In the genomic region with DNA sequence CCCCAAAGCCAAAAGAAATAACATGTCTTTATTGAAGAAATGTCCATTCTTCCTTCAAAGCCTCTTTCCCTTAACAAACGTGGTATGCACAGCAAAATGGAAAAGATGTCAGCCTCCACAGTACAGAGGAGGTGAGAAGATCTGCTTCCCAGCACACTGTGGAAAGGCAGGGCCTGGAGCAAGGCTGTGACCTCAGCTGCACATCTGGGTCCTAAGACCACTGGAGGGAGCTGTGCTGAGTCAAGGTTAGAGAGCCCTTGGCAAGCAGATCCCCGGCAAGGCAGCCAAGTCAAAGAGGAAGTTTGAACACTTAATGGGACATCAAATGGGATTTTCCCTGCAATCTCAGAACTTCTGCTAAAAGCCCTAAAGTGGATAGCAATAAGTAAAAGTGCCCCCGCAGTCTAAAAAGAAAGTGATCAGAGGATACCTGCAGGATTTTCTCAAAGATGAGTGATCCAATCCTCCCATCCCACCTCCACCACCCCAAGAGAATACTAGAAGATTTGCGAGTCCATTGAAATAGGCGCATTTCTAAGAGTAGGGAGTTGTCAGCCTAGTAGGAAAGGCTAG, we compare ENCODE assay signal across 1 cellular context.
TF ChIP-seq lines count a peak whose summit lies in the region.

No MANE protein-coding gene starts in this region.

TF ChIP-seq in HepG2, 621 proteins besides CTCF, POLR2A, EP300 and RAD21 (continued from another document and continues in another):
- TF ChIP-seq, protein P1, sequence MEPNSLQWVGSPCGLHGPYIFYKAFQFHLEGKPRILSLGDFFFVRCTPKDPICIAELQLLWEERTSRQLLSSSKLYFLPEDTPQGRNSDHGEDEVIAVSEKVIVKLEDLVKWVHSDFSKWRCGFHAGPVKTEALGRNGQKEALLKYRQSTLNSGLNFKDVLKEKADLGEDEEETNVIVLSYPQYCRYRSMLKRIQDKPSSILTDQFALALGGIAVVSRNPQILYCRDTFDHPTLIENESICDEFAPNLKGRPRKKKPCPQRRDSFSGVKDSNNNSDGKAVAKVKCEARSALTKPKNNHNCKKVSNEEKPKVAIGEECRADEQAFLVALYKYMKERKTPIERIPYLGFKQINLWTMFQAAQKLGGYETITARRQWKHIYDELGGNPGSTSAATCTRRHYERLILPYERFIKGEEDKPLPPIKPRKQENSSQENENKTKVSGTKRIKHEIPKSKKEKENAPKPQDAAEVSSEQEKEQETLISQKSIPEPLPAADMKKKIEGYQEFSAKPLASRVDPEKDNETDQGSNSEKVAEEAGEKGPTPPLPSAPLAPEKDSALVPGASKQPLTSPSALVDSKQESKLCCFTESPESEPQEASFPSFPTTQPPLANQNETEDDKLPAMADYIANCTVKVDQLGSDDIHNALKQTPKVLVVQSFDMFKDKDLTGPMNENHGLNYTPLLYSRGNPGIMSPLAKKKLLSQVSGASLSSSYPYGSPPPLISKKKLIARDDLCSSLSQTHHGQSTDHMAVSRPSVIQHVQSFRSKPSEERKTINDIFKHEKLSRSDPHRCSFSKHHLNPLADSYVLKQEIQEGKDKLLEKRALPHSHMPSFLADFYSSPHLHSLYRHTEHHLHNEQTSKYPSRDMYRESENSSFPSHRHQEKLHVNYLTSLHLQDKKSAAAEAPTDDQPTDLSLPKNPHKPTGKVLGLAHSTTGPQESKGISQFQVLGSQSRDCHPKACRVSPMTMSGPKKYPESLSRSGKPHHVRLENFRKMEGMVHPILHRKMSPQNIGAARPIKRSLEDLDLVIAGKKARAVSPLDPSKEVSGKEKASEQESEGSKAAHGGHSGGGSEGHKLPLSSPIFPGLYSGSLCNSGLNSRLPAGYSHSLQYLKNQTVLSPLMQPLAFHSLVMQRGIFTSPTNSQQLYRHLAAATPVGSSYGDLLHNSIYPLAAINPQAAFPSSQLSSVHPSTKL (CRISPR knock-in tag; IDR thresholded peaks at IDR 0.05): peak; percentile 61; the same call in 1 of the 2 replicates
- TF ChIP-seq FLYWCH1 (CRISPR knock-in tag; IDR thresholded peaks at IDR 0.05) (no peak), TBL1XR1 (IDR thresholded peaks at IDR 0.05; ENCODE audit: borderline replicate concordance, low read length, partially characterized antibody) (no peak), RARG (CRISPR knock-in tag; IDR thresholded peaks at IDR 0.05; ENCODE audit: low read depth) (no peak), RBAK (CRISPR knock-in tag; IDR thresholded peaks at IDR 0.05) (no peak), ETV5 (CRISPR knock-in tag; IDR thresholded peaks at IDR 0.05; ENCODE audit: borderline replicate concordance) (peak; percentile 17; the same call in 1 of the 2 replicates), FOSL1 (CRISPR knock-in tag; IDR thresholded peaks at IDR 0.05; ENCODE audit: borderline replicate concordance) (no peak), ZNF772 (CRISPR knock-in tag; IDR thresholded peaks at IDR 0.05) (no peak), MIXL1 (CRISPR knock-in tag; IDR thresholded peaks at IDR 0.05) (0 out of 2 replicates have a peak, but pooled peaks have one; percentile 41), ZFX (CRISPR knock-in tag; IDR thresholded peaks at IDR 0.05; ENCODE audit: low read depth) (peak; percentile 43), YEATS2 (CRISPR knock-in tag; IDR thresholded peaks at IDR 0.05; ENCODE audit: borderline replicate concordance) (peak; percentile 54; the same call in 1 of the 2 replicates), CBX1 (IDR thresholded peaks at IDR 0.05; ENCODE audit: low read depth) (no peak), RARA (CRISPR knock-in tag; IDR thresholded peaks at IDR 0.05) (peak; percentile 57), SMC3 (IDR thresholded peaks at IDR 0.05; ENCODE audit: low read length) (peak; percentile 68), ZNF292 (CRISPR knock-in tag; IDR thresholded peaks at IDR 0.05; ENCODE audit: borderline replicate concordance, low read depth) (peak; percentile 57; the same call in 1 of the 2 replicates), ZNF792 (CRISPR knock-in tag; IDR thresholded peaks at IDR 0.05) (0 out of 2 replicates have a peak, but pooled peaks have one; percentile 42), XRCC5 (optimal IDR thresholded peaks at IDR 0.05; ENCODE audit: low read length) (peak; percentile 92)
- TF ChIP-seq, protein P2, sequence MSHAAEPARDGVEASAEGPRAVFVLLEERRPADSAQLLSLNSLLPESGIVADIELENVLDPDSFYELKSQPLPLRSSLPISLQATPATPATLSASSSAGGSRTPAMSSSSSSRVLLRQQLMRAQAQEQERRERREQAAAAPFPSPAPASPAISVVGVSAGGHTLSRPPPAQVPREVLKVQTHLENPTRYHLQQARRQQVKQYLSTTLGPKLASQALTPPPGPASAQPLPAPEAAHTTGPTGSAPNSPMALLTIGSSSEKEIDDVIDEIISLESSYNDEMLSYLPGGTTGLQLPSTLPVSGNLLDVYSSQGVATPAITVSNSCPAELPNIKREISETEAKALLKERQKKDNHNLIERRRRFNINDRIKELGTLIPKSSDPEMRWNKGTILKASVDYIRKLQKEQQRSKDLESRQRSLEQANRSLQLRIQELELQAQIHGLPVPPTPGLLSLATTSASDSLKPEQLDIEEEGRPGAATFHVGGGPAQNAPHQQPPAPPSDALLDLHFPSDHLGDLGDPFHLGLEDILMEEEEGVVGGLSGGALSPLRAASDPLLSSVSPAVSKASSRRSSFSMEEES (CRISPR knock-in tag; IDR thresholded peaks at IDR 0.05): 0 out of 2 replicates have a peak, but pooled peaks have one; percentile 20
- TF ChIP-seq, protein P3, sequence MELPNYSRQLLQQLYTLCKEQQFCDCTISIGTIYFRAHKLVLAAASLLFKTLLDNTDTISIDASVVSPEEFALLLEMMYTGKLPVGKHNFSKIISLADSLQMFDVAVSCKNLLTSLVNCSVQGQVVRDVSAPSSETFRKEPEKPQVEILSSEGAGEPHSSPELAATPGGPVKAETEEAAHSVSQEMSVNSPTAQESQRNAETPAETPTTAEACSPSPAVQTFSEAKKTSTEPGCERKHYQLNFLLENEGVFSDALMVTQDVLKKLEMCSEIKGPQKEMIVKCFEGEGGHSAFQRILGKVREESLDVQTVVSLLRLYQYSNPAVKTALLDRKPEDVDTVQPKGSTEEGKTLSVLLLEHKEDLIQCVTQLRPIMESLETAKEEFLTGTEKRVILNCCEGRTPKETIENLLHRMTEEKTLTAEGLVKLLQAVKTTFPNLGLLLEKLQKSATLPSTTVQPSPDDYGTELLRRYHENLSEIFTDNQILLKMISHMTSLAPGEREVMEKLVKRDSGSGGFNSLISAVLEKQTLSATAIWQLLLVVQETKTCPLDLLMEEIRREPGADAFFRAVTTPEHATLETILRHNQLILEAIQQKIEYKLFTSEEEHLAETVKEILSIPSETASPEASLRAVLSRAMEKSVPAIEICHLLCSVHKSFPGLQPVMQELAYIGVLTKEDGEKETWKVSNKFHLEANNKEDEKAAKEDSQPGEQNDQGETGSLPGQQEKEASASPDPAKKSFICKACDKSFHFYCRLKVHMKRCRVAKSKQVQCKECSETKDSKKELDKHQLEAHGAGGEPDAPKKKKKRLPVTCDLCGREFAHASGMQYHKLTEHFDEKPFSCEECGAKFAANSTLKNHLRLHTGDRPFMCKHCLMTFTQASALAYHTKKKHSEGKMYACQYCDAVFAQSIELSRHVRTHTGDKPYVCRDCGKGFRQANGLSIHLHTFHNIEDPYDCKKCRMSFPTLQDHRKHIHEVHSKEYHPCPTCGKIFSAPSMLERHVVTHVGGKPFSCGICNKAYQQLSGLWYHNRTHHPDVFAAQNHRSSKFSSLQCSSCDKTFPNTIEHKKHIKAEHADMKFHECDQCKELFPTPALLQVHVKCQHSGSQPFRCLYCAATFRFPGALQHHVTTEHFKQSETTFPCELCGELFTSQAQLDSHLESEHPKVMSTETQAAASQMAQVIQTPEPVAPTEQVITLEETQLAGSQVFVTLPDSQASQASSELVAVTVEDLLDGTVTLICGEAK (IDR thresholded peaks at IDR 0.05): no peak
- TF ChIP-seq, protein P3 (CRISPR knock-in tag; IDR thresholded peaks at IDR 0.05): no peak
- TF ChIP-seq, protein P4, sequence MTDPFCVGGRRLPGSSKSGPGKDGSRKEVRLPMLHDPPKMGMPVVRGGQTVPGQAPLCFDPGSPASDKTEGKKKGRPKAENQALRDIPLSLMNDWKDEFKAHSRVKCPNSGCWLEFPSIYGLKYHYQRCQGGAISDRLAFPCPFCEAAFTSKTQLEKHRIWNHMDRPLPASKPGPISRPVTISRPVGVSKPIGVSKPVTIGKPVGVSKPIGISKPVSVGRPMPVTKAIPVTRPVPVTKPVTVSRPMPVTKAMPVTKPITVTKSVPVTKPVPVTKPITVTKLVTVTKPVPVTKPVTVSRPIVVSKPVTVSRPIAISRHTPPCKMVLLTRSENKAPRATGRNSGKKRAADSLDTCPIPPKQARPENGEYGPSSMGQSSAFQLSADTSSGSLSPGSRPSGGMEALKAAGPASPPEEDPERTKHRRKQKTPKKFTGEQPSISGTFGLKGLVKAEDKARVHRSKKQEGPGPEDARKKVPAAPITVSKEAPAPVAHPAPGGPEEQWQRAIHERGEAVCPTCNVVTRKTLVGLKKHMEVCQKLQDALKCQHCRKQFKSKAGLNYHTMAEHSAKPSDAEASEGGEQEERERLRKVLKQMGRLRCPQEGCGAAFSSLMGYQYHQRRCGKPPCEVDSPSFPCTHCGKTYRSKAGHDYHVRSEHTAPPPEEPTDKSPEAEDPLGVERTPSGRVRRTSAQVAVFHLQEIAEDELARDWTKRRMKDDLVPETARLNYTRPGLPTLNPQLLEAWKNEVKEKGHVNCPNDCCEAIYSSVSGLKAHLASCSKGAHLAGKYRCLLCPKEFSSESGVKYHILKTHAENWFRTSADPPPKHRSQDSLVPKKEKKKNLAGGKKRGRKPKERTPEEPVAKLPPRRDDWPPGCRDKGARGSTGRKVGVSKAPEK (CRISPR knock-in tag; IDR thresholded peaks at IDR 0.05; ENCODE audit: borderline replicate concordance): peak; percentile 82; the same call in 1 of the 2 replicates
- TF ChIP-seq, protein P5, sequence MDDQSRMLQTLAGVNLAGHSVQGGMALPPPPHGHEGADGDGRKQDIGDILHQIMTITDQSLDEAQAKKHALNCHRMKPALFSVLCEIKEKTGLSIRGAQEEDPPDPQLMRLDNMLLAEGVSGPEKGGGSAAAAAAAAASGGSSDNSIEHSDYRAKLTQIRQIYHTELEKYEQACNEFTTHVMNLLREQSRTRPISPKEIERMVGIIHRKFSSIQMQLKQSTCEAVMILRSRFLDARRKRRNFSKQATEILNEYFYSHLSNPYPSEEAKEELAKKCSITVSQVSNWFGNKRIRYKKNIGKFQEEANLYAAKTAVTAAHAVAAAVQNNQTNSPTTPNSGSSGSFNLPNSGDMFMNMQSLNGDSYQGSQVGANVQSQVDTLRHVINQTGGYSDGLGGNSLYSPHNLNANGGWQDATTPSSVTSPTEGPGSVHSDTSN (CRISPR knock-in tag; IDR thresholded peaks at IDR 0.05; ENCODE audit: borderline replicate concordance): no peak
- TF ChIP-seq, protein P6, sequence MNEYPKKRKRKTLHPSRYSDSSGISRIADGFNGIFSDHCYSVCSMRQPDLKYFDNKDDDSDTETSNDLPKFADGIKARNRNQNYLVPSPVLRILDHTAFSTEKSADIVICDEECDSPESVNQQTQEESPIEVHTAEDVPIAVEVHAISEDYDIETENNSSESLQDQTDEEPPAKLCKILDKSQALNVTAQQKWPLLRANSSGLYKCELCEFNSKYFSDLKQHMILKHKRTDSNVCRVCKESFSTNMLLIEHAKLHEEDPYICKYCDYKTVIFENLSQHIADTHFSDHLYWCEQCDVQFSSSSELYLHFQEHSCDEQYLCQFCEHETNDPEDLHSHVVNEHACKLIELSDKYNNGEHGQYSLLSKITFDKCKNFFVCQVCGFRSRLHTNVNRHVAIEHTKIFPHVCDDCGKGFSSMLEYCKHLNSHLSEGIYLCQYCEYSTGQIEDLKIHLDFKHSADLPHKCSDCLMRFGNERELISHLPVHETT (CRISPR knock-in tag; conservative IDR thresholded peaks at IDR 0.05): no peak
- TF ChIP-seq, protein P7, sequence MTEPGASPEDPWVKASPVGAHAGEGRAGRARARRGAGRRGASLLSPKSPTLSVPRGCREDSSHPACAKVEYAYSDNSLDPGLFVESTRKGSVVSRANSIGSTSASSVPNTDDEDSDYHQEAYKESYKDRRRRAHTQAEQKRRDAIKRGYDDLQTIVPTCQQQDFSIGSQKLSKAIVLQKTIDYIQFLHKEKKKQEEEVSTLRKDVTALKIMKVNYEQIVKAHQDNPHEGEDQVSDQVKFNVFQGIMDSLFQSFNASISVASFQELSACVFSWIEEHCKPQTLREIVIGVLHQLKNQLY (CRISPR knock-in tag; IDR thresholded peaks at IDR 0.05): no peak
- TF ChIP-seq, protein P8, sequence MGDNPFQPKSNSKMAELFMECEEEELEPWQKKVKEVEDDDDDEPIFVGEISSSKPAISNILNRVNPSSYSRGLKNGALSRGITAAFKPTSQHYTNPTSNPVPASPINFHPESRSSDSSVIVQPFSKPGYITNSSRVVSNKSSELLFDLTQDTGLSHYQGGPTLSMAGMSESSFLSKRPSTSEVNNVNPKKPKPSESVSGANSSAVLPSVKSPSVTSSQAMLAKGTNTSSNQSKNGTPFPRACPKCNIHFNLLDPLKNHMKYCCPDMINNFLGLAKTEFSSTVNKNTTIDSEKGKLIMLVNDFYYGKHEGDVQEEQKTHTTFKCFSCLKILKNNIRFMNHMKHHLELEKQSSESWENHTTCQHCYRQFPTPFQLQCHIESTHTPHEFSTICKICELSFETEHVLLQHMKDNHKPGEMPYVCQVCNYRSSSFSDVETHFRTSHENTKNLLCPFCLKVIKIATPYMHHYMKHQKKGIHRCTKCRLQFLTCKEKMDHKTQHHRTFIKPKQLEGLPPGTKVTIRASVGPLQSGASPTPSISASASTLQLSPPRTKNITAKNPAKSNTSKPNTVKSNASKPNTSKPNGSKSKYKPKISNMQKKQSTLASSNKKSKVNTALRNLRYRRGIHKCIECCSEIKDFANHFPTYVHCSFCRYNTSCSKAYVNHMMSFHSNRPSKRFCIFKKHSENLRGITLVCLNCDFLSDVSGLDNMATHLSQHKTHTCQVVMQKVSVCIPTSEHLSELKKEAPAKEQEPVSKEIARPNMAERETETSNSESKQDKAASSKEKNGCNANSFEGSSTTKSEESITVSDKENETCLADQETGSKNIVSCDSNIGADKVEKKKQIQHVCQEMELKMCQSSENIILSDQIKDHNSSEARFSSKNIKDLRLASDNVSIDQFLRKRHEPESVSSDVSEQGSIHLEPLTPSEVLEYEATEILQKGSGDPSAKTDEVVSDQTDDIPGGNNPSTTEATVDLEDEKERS (CRISPR knock-in tag; IDR thresholded peaks at IDR 0.05): 0 out of 2 replicates have a peak, but pooled peaks have one; percentile 36
